ENCODE assay signal across 1 cellular context in the genomic region with DNA sequence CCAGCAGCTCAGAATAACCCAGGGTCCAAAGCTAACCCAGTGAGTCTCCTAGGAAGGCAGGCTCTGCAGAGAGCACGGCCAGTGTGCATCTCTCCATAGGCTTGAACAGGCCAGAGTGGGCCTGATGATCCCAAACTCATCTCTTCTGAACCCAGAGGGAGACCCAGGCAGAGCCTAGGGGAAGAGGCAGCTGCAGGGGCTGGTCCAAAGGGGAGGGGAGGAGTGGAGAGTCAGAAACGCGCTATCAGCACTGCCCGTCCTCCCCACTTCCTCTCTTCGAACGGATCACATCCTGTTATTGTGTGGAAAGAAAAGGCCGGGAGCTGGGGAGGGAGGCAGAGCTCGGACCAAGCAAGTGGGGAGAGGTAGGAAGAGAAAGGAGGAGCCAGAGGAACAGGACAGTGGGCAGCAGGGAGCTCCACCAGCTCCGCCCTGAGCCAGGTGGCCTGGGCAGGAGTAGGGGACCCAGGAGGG.
TF ChIP-seq lines count a peak whose summit lies in the region.

No MANE protein-coding gene starts in this region.

TF ChIP-seq in K562, 482 proteins besides CTCF, POLR2A, EP300 and RAD21 (continued from another document and continues in another):
- TF ChIP-seq, protein P1, sequence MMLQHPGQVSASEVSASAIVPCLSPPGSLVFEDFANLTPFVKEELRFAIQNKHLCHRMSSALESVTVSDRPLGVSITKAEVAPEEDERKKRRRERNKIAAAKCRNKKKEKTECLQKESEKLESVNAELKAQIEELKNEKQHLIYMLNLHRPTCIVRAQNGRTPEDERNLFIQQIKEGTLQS (IDR thresholded peaks at IDR 0.05), result no peak
- TF ChIP-seq, protein P1 (CRISPR knock-in tag; conservative IDR thresholded peaks at IDR 0.05), result no peak
- TF ChIP-seq HDAC2 (IDR thresholded peaks at IDR 0.05) (peak; percentile 39; the same call in 1 of the 2 replicates), ZC3H8 (IDR thresholded peaks at IDR 0.05) (no peak), HDGF (IDR thresholded peaks at IDR 0.05) (peak; percentile 85; the same call in 1 of the 2 replicates), SMARCA4 (IDR thresholded peaks at IDR 0.05) (peak; percentile 64), ZBTB49 (CRISPR knock-in tag; IDR thresholded peaks at IDR 0.05; ENCODE audit: borderline replicate concordance) (no peak), MBD2 (IDR thresholded peaks at IDR 0.05; ENCODE audit: borderline replicate concordance, low read depth) (peak; percentile 55; the same call in 1 of the 2 replicates), ZZZ3 (IDR thresholded peaks at IDR 0.05) (no peak), ZMIZ1 (IDR thresholded peaks at IDR 0.05; ENCODE audit: low read depth in 2 of 2, low read length in 2 of 2) (no peak), ETS1 (conservative IDR thresholded peaks at IDR 0.05; ENCODE audit: control insufficient read depth, low read depth, low read length) (peak; percentile 59; the same call in 1 of the 2 replicates), SPI1 (IDR thresholded peaks at IDR 0.05; ENCODE audit: borderline replicate concordance, low read depth, low read length) (peak; percentile 98), ARID1B (IDR thresholded peaks at IDR 0.05) (peak; percentile 69), RHOXF2B (CRISPR knock-in tag; conservative IDR thresholded peaks at IDR 0.05) (no peak), SRSF3 (IDR thresholded peaks at IDR 0.05; ENCODE audit: insufficient read depth, low read length) (no peak), NFRKB (IDR thresholded peaks at IDR 0.05; ENCODE audit: low read depth) (no peak), NKRF (IDR thresholded peaks at IDR 0.05; ENCODE audit: borderline replicate concordance) (no peak), FOS (IDR thresholded peaks at IDR 0.05; ENCODE audit: extremely low read depth, insufficient read length) (no peak), MCM7 (IDR thresholded peaks at IDR 0.05) (no peak), FOXM1 (IDR thresholded peaks at IDR 0.05; ENCODE audit: low read depth) (no peak), FOXM1 (CRISPR knock-in tag; IDR thresholded peaks at IDR 0.05; ENCODE audit: low read depth) (no peak), ZNF766 (CRISPR knock-in tag; conservative IDR thresholded peaks at IDR 0.05) (no peak), ILF3 (IDR thresholded peaks at IDR 0.05; ENCODE audit: borderline replicate concordance) (no peak), TBL1XR1 (IDR thresholded peaks at IDR 0.05; ENCODE audit: low read length in 2 of 2) (0 out of 4 replicates have a peak, but pooled peaks of 1 of the 2 experiments have one; percentile 39), ETV1 (tag; conservative IDR thresholded peaks at IDR 0.05; ENCODE audit: low read depth) (peak; percentile 91), STAG1 (CRISPR knock-in tag; IDR thresholded peaks at IDR 0.05; ENCODE audit: borderline replicate concordance) (no peak), MYC (IDR thresholded peaks at IDR 0.05; ENCODE audit: low read depth, low read length) (0 out of 2 replicates have a peak, but pooled peaks have one; percentile 16), MYC (CRISPR knock-in tag; IDR thresholded peaks at IDR 0.05; ENCODE audit: borderline replicate concordance, low read depth) (no peak), ZNF12 (CRISPR knock-in tag; IDR thresholded peaks at IDR 0.05) (no peak), ZEB2 (IDR thresholded peaks at IDR 0.05) (0 out of 2 replicates have a peak, but pooled peaks have one; percentile 33), IFI16 (CRISPR knock-in tag; IDR thresholded peaks at IDR 0.05) (no peak), ZNF57 (CRISPR knock-in tag; IDR thresholded peaks at IDR 0.05) (no peak), ZBTB1 (CRISPR knock-in tag; IDR thresholded peaks at IDR 0.05; ENCODE audit: borderline replicate concordance, low read depth) (no peak), PHF8 (IDR thresholded peaks at IDR 0.05; ENCODE audit: borderline replicate concordance, low read length) (peak; percentile 22; the same call in 1 of the 2 replicates), RBM15 (IDR thresholded peaks at IDR 0.05; ENCODE audit: insufficient read depth, low read length) (no peak), MAZ (CRISPR knock-in tag; conservative IDR thresholded peaks at IDR 0.05 in 1 of 2, IDR thresholded peaks at IDR 0.05 in 1 of 2) (peak in 1 of 2 experiments; percentile 57; a peak in 2 of 4 replicates), HOMEZ (CRISPR knock-in tag; IDR thresholded peaks at IDR 0.05) (no peak)
- TF ChIP-seq, protein P2, sequence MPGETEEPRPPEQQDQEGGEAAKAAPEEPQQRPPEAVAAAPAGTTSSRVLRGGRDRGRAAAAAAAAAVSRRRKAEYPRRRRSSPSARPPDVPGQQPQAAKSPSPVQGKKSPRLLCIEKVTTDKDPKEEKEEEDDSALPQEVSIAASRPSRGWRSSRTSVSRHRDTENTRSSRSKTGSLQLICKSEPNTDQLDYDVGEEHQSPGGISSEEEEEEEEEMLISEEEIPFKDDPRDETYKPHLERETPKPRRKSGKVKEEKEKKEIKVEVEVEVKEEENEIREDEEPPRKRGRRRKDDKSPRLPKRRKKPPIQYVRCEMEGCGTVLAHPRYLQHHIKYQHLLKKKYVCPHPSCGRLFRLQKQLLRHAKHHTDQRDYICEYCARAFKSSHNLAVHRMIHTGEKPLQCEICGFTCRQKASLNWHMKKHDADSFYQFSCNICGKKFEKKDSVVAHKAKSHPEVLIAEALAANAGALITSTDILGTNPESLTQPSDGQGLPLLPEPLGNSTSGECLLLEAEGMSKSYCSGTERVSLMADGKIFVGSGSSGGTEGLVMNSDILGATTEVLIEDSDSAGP (CRISPR knock-in tag; IDR thresholded peaks at IDR 0.05), result no peak
- TF ChIP-seq, protein P3, sequence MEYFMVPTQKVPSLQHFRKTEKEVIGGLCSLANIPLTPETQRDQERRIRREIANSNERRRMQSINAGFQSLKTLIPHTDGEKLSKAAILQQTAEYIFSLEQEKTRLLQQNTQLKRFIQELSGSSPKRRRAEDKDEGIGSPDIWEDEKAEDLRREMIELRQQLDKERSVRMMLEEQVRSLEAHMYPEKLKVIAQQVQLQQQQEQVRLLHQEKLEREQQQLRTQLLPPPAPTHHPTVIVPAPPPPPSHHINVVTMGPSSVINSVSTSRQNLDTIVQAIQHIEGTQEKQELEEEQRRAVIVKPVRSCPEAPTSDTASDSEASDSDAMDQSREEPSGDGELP (CRISPR knock-in tag; IDR thresholded peaks at IDR 0.05; ENCODE audit: borderline replicate concordance), result peak; percentile 31; the same call in 1 of the 2 replicates
- TF ChIP-seq, protein P4, sequence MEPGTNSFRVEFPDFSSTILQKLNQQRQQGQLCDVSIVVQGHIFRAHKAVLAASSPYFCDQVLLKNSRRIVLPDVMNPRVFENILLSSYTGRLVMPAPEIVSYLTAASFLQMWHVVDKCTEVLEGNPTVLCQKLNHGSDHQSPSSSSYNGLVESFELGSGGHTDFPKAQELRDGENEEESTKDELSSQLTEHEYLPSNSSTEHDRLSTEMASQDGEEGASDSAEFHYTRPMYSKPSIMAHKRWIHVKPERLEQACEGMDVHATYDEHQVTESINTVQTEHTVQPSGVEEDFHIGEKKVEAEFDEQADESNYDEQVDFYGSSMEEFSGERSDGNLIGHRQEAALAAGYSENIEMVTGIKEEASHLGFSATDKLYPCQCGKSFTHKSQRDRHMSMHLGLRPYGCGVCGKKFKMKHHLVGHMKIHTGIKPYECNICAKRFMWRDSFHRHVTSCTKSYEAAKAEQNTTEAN (CRISPR knock-in tag; IDR thresholded peaks at IDR 0.05), result no peak
- TF ChIP-seq, protein P5, sequence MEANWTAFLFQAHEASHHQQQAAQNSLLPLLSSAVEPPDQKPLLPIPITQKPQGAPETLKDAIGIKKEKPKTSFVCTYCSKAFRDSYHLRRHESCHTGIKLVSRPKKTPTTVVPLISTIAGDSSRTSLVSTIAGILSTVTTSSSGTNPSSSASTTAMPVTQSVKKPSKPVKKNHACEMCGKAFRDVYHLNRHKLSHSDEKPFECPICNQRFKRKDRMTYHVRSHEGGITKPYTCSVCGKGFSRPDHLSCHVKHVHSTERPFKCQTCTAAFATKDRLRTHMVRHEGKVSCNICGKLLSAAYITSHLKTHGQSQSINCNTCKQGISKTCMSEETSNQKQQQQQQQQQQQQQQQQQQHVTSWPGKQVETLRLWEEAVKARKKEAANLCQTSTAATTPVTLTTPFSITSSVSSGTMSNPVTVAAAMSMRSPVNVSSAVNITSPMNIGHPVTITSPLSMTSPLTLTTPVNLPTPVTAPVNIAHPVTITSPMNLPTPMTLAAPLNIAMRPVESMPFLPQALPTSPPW (CRISPR knock-in tag; IDR thresholded peaks at IDR 0.05), result peak; percentile 58
